In the genomic region with DNA sequence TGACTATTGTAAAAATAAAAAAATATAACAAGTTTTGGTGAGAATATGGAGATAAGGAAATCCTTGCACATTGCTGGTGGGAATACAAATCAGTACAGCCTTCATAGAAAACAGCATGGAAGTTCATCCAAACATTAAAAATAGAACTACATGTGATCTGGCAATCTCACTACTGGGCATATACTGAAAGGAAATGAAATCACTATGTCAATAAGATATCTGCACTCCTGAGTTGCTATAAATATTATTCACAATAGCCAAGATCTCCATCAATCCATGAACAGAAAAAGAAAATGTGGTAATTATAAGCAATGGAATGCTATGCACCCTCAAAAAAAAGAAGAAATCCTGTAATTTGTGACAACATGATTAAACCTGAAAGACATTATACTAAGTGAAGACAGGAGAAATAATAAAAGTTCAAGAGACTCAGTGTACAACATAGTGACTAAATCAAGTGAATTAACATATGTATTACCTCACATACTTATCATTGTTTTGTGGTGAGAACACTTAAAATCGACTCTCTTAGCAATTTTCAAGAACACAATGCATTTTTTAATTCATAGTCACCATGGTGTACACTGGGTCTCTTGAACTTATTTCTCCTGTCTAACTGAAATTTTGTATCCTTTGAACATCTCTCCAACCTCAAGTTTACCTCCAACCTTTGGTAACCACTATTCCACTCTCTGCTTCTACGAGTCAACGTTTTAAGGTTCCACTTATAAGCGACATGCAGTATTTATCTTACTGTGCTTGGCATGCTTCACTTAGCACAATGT, we compare ENCODE assay signal across 28 cellular contexts.
A peak's percentile ranks its signal among the peaks of the same experiment; 100 is the strongest.
DNase-seq lines count a peak whose midpoint lies in the region; ATAC-seq, FAIRE-seq and TF ChIP-seq lines count a peak whose summit lies in the region.
"Had no signal": no experiment of that assay in that cellular context is flagged by ENCODE, and none has a peak within 500 bp of the region (broad histone marks: within the 10 kb centered on the region; RNA-seq: fewer than 3 reads in every experiment).

No MANE protein-coding gene starts in this region.

- H3K27ac ChIP-seq in GM23338 (ENCODE audit: low read depth): no peak overlapping the region
- H3K27ac ChIP-seq in brain microvascular endothelial cell: peak overlapping the region; percentile 21
- peak overlapping the region; percentile 65 for H3K27ac ChIP-seq in mesenchymal stem cell (ENCODE audit: low read length, poor library complexity, severe bottlenecking)
- H3K27ac ChIP-seq: dorsolateral prefrontal cortex, HL-60, thoracic aorta had no signal

- H3K4me3 ChIP-seq in GM23338 (no peak overlapping the region), brain microvascular endothelial cell (ENCODE audit: low read depth, low read length) (no peak overlapping the region), mesenchymal stem cell (ENCODE audit: insufficient read depth in 1 of 2, low read depth in 1 of 2, low read length in 2 of 2) (no peak overlapping the region)
- H3K4me3 ChIP-seq: dorsolateral prefrontal cortex, MG63, thoracic aorta had no signal

- no peaks in the 10 kb centered on the region for H3K79me2 ChIP-seq in GM23338 (replicated peaks; ENCODE audit: insufficient read depth)

- DNase-seq in GM23338 (ENCODE audit: low spot score) (no peak), RCC 7860 (ENCODE audit: low spot score) (peak; percentile 64), brain microvascular endothelial cell (peak; percentile 2), mesenchymal stem cell (peak; percentile 7), T-helper 2 cell (no peak)
- DNase-seq: activated CD4-positive, alpha-beta T cell treated with anti-CD3 and anti-CD28 coated beads for 1 hour; activated naive CD4-positive, alpha-beta T cell; activated T-cell treated with anti-CD3 and anti-CD28 coated beads, Interleukin-2, amount 50 U/mL, for 1 hour; CD4-positive, alpha-beta memory T cell; central memory CD4-positive, alpha-beta T cell; DND-41; dorsolateral prefrontal cortex; hippocampal formation; MG63; NCI-H1436; NCI-H2171; NCI-H524 treated with DMSO at 0.1 percent for 48 hours; nucleus accumbens; retina; stimulated activated CD4-positive, alpha-beta T cell treated with anti-CD3 and anti-CD28 coated beads, Interleukin-4, amount 100 ng/mL, for 24 hours; stimulated activated naive CD4-positive, alpha-beta T cell treated with Interleukin-2 at 50 U/mL for 16 hours had no signal

- no peak overlapping the region for H3K4ac ChIP-seq in mesenchymal stem cell (ENCODE audit: low read depth in 1 of 2, low read length in 2 of 2)

- peaks cover 12% of the 10 kb centered on the region for H3K4me1 ChIP-seq in GM23338 (ENCODE audit: insufficient read depth)
- no peaks in the 10 kb centered on the region for H3K4me1 ChIP-seq in mesenchymal stem cell (ENCODE audit: control insufficient read depth, insufficient read depth, low read depth, low read length)

- H4K20me1 ChIP-seq in GM23338 (replicated peaks; ENCODE audit: insufficient read depth): no peaks in the 10 kb centered on the region

- peak; percentile 32 for FAIRE-seq in RCC 7860 (lab: Jason Lieb, UNC)
- FAIRE-seq: islet of Langerhans had no signal

- no peak overlapping the region for H3K14ac ChIP-seq in mesenchymal stem cell (ENCODE audit: low read length in 2 of 2)

- H3K9me2 ChIP-seq in GM23338 (ENCODE audit: insufficient read depth): no peaks in the 10 kb centered on the region

- H3K18ac ChIP-seq in mesenchymal stem cell (ENCODE audit: low read depth in 1 of 2, low read length in 2 of 2): no peak overlapping the region

- H3K9ac ChIP-seq in mesenchymal stem cell (ENCODE audit: low read length): no peak overlapping the region

- no peak overlapping the region for H2AK5ac ChIP-seq in mesenchymal stem cell (ENCODE audit: low read length, severe bottlenecking)

- H3K23ac ChIP-seq in mesenchymal stem cell (ENCODE audit: low read length in 2 of 2): no peak overlapping the region

- no peak overlapping the region for H2BK5ac ChIP-seq in mesenchymal stem cell (ENCODE audit: low read depth, low read length, poor library complexity, severe bottlenecking)

- H3K36me3 ChIP-seq in GM23338 (ENCODE audit: insufficient read depth) (no peaks in the 10 kb centered on the region), brain microvascular endothelial cell (replicated peaks) (no peaks in the 10 kb centered on the region), mesenchymal stem cell (ENCODE audit: control insufficient read depth in 1 of 2, insufficient read depth in 2 of 2, low read depth in 1 of 2, low read length in 2 of 2) (no peaks in the 10 kb centered on the region)
- H3K36me3 ChIP-seq: MG63, thoracic aorta had no signal

- H3K4me3 Mint-ChIP-seq in GM23338: no peak overlapping the region
- H3K4me3 Mint-ChIP-seq: CD4-positive, alpha-beta memory T cell had no signal

- H2BK15ac ChIP-seq in mesenchymal stem cell (ENCODE audit: low read depth, poor library complexity, severe bottlenecking): no peak overlapping the region

- H3K9me3 ChIP-seq in mesenchymal stem cell (ENCODE audit: control insufficient read depth, low read length): peaks cover 22% of the 10 kb centered on the region
- H3K9me3 ChIP-seq: MG63, thoracic aorta had no signal

- TF ChIP-seq CTCF in GM23338 (conservative IDR thresholded peaks at IDR 0.05; ENCODE audit: low read depth in 2 of 2) (no peak), brain microvascular endothelial cell (IDR thresholded peaks at IDR 0.05; ENCODE audit: low read depth, low read length, missing control alignments) (no peak)

- H3K4me1 Mint-ChIP-seq in GM23338: peaks cover 6% of the 10 kb centered on the region
- H3K4me1 Mint-ChIP-seq: CD4-positive, alpha-beta memory T cell had no signal

- no peak overlapping the region for H4K8ac ChIP-seq in mesenchymal stem cell (ENCODE audit: low read length)

- H2AFZ ChIP-seq in GM23338 (no peak overlapping the region), mesenchymal stem cell (ENCODE audit: low read depth, low read length) (no peak overlapping the region)

- H3K9me3 Mint-ChIP-seq in GM23338: no peaks in the 10 kb centered on the region

- no peaks in the 10 kb centered on the region for H3K27me3 Mint-ChIP-seq in GM23338 (ENCODE audit: insufficient read depth, low read depth, poor library complexity)
- H3K27me3 Mint-ChIP-seq: CD4-positive, alpha-beta memory T cell had no signal

- ATAC-seq in GM23338 (no peak), GM18861 (IDR thresholded peaks at IDR 0.05; ENCODE audit: unreplicated experiment) (no peak), GM18502 (IDR thresholded peaks at IDR 0.05; ENCODE audit: poor library complexity, unreplicated experiment) (no peak)
- no peak for ATAC-seq in activated CD4-positive, CD25-positive, alpha-beta regulatory T cell treated with anti-CD3 and anti-CD28 coated beads, Interleukin-2, amount 50 U/mL, for 24 hours
- ATAC-seq: SK-N-SH treated with all-trans-retinoic acid at 6 μM for 48 hours had no signal

- H3K27ac Mint-ChIP-seq in GM23338: 0 out of 2 replicates have a peak overlapping the region, but pooled peaks have one; percentile 4
- H3K27ac Mint-ChIP-seq: CD4-positive, alpha-beta memory T cell had no signal

- no peaks in the 10 kb centered on the region for H3K36me3 Mint-ChIP-seq in GM23338 (ENCODE audit: low read depth)
- H3K36me3 Mint-ChIP-seq: CD4-positive, alpha-beta memory T cell had no signal

- no peaks in the 10 kb centered on the region for H3F3A ChIP-seq in GM23338 (replicated peaks; ENCODE audit: low read depth)

- H4K91ac ChIP-seq in mesenchymal stem cell (ENCODE audit: low read length): no peak overlapping the region

- no peaks in the 10 kb centered on the region for H3K27me3 ChIP-seq in GM23338 (ENCODE audit: insufficient read depth)
- H3K27me3 ChIP-seq in brain microvascular endothelial cell (replicated peaks): no peaks in the 10 kb centered on the region
- H3K27me3 ChIP-seq in mesenchymal stem cell (ENCODE audit: control insufficient read depth in 1 of 2, insufficient read depth in 1 of 2, low read length in 2 of 2): no peaks in the 10 kb centered on the region
- H3K27me3 ChIP-seq: dorsolateral prefrontal cortex, MG63 had no signal

- 6% methylated on average over 4 of the region's 4 CpGs for WGBS in mesenchymal stem cell

- H3K4me2 ChIP-seq in GM23338 (no peak overlapping the region), mesenchymal stem cell (ENCODE audit: low read length, poor library complexity, severe bottlenecking) (no peak overlapping the region)

- in situ Hi-C loops in brain microvascular endothelial cell (cut with HindIII; ENCODE audit: low pct_ligation_motif_present, low sequenced_read_pairs): no loop called here

- H3K79me1 ChIP-seq in mesenchymal stem cell (replicated peaks; ENCODE audit: low read length, poor library complexity, severe bottlenecking): no peaks in the 10 kb centered on the region

- no peak overlapping the region for H2BK12ac ChIP-seq in mesenchymal stem cell (ENCODE audit: low read length in 2 of 2)

- H2BK120ac ChIP-seq in mesenchymal stem cell (ENCODE audit: low read depth, low read length): no peak overlapping the region

TF ChIP-seq in GM23338, 12 proteins besides CTCF, POLR2A, EP300 and RAD21 (continues in another document):
- no peak for TF ChIP-seq CREB1 (CRISPR knock-in tag; IDR thresholded peaks at IDR 0.05; ENCODE audit: low read depth)

Comparison
In these comparisons a context has a peak if more than half of its experiments do, and no peak if none do; other contexts are left out.
1. DNase-seq: peak in RCC 7860 (single experiment), brain microvascular endothelial cell (single experiment) and mesenchymal stem cell (single experiment); none in GM23338 (single experiment) and T-helper 2 cell (0 of 5).